Comparison of ENCODE assay signal across 2 cellular contexts in genomic region chr17:39168503-39168902, GRCh38.
TF ChIP-seq lines count a peak whose summit lies in the region.

No MANE protein-coding gene starts in this region.

TF ChIP-seq in A549, 52 proteins besides CTCF, POLR2A, EP300 and RAD21:
- peak; percentile 84 for TF ChIP-seq MAFK (IDR thresholded peaks at IDR 0.05; ENCODE audit: partially characterized antibody)

TF ChIP-seq in WTC11, 78 proteins besides CTCF, POLR2A, EP300 and RAD21:
- peak; percentile 43; the same call in 1 of the 2 replicates for TF ChIP-seq NFYB (CRISPR knock-in tag; conservative IDR thresholded peaks at IDR 0.05; ENCODE audit: low read depth)
